Comparison of ENCODE assay signal across 2 cellular contexts in the genomic region with DNA sequence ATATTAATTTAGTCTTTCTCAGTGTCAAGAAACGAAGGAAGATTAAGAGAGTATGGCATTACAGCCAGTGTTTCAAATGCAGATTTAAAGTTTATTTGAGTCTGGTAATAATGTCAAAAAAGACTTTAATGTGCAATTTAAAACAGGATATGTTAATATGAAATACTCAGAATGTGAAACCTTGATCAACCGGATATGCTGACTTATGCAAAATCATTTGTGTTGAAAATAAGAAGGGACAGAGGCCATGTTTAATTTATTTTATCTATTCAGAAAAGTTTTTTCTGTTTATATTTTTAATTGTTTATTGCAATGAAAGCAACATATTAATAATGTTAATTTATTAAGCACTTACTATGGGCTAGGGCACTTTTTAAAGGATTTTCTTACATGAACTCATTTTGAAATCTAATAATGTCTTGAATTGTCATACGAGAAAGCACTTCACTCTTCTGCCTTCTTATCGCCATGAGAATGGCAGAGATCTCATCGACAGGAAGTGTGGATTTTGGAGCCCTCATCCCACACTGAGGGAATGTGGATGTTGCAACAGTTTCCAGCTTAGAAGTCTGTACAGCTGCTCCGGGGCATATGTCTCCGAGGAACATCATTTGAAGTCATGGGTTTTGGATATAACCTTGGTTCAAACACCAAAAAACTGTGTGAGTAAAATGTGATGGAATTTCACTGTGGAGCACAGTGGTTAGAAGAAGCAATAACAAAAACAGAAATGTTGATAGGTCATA.
A peak's percentile ranks its signal among the peaks of the same experiment; 100 is the strongest.
TF ChIP-seq lines count a peak whose summit lies in the region.

No MANE protein-coding gene starts in this region.

TF ChIP-seq in HepG2, 621 proteins besides CTCF, POLR2A, EP300 and RAD21:
- TF ChIP-seq MAFF (IDR thresholded peaks at IDR 0.05; ENCODE audit: low read depth, low read length) = peak; percentile 71
- no peak for TF ChIP-seq HNRNPH1 (optimal IDR thresholded peaks at IDR 0.05; ENCODE audit: low read depth, low read length)
- peak; percentile 77 to 89 for TF ChIP-seq MAFK (conservative IDR thresholded peaks at IDR 0.05 in 1 of 2, IDR thresholded peaks at IDR 0.05 in 1 of 2; ENCODE audit: low read length in 2 of 2)

TF ChIP-seq in H1, 55 proteins besides CTCF, POLR2A, EP300 and RAD21:
- TF ChIP-seq JUN (IDR thresholded peaks at IDR 0.05; ENCODE audit: low read depth, low read length) = no peak
- peak; percentile 12; the same call in 1 of the 2 replicates for TF ChIP-seq MAFK (IDR thresholded peaks at IDR 0.05; ENCODE audit: low read depth, low read length)
- no peak for TF ChIP-seq GTF2F1 (IDR thresholded peaks at IDR 0.05; ENCODE audit: borderline replicate concordance, low read depth, low read length)
TF ChIP-seq in H1: peak in this region for 1.
